In genomic region chr12:107134558-107134957, GRCh38 we compare ENCODE assay signal across 9 cellular contexts. TPM values are rescaled to one million over a fixed set of nuclear protein-coding genes. Genes with fewer than 3 reads are reported as not detected.
A peak's percentile ranks its signal among the peaks of the same experiment; 100 is the strongest.
DNase-seq lines count a peak whose midpoint lies in the region.
"Had no signal": no experiment of that assay in that cellular context is flagged by ENCODE, and none has a peak within 500 bp of the region (broad histone marks: within the 10 kb centered on the region; RNA-seq: fewer than 3 reads in every experiment).

No MANE protein-coding gene starts in this region.

- H3K27me3 ChIP-seq in SJCRH30: no peaks in the 10 kb centered on the region

- no peak overlapping the region for H3K27ac ChIP-seq in SJCRH30
- H3K27ac ChIP-seq: SK-N-MC had no signal

- H3K36me3 ChIP-seq in SJCRH30: no peaks in the 10 kb centered on the region

- H3K4me1 ChIP-seq in SJCRH30: no peaks in the 10 kb centered on the region

- DNase-seq in DMS53 (lab: John Stamatoyannopoulos, UW) (peak; percentile 69), DMS53 treated with DMSO at 0.1 percent for 48 hours (lab: John Stamatoyannopoulos, UW; ENCODE audit: unreplicated experiment) (no peak), SJCRH30 (peak; percentile 39 to 61), ecto neural progenitor cell (ENCODE audit: low spot score) (peak; percentile 57), NCI-H1105 (lab: John Stamatoyannopoulos, UW) (no peak), foreskin melanocyte (no peak)
- peak; percentile 26 to 45 for DNase-seq in stimulated activated CD4-positive, alpha-beta T cell treated with anti-CD3 and anti-CD28 coated beads, Interleukin-2, amount 100 ng/mL, for 48 hours
- no peak for DNase-seq in effector CD8-positive, alpha-beta T cell (lab: John Stamatoyannopoulos, UW)

- H3K9me3 ChIP-seq in SJCRH30 (replicated peaks): no peaks in the 10 kb centered on the region

- H3K4me3 ChIP-seq in SJCRH30: no peak overlapping the region
- H3K4me3 ChIP-seq: SK-N-MC had no signal

RNA-seq across cellular contexts. Expression of gene CRY1, which starts 41.2 kb away (rescaled TPM):
- total RNA-seq in SJCRH30 (2014; rRNA removed; shearing (Covaris generic)): 30.7 and 38.0 TPM in 2 replicates

Comparison
In these comparisons a context has a peak if more than half of its experiments do, and no peak if none do; other contexts are left out.
1. DNase-seq: peak in DMS53 (single experiment), SJCRH30 (2 of 2), ecto neural progenitor cell (single experiment) and stimulated activated CD4-positive, alpha-beta T cell treated with anti-CD3 and anti-CD28 coated beads, Interleukin-2, amount 100 ng/mL, for 48 hours (2 of 2); none in DMS53 treated with DMSO at 0.1 percent for 48 hours (single experiment), NCI-H1105 (single experiment), effector CD8-positive, alpha-beta T cell (single experiment) and foreskin melanocyte (single experiment).